Comparison of ENCODE assay signal across 25 cellular contexts in genomic region chr4:5662555-5662954, GRCh38.
"Had no signal": no experiment of that assay in that cellular context is flagged by ENCODE, and none has a peak within 500 bp of the region (broad histone marks: within the 10 kb centered on the region; RNA-seq: fewer than 3 reads in every experiment).

No MANE protein-coding gene starts in this region.

- DNase-seq: Kasumi-1, MG63, NCI-H1092, NCI-H1105 treated with DMSO at 0.1 percent for 48 hours, NCI-H1417 treated with DMSO at 0.1 percent for 48 hours, NCI-H146, NCI-H187, NCI-H2029, NCI-H2081 treated with DMSO at 0.1 percent for 48 hours, NCI-H2171, NCI-H226, NCI-H446, NCI-H510A, NCI-H524 treated with DMSO at 0.1 percent for 48 hours, NCI-H69, NCI-H774, SHP77 treated with DMSO at 0.1 percent for 48 hours had no signal

- ATAC-seq: K562, Right ventricle myocardium inferior, SK-N-SH treated with all-trans-retinoic acid at 6 μM for 48 hours had no signal

- H3K27ac ChIP-seq: HL-60, KMS-11, SJCRH30 had no signal

- H3K36me3 Mint-ChIP-seq: IgD-negative memory B cell had no signal

- H3K9me3 ChIP-seq: MG63 had no signal

- H3K36me3 ChIP-seq: MG63 had no signal

- H3K4me3 Mint-ChIP-seq: IgD-negative memory B cell had no signal

- H3K27ac Mint-ChIP-seq: IgD-negative memory B cell had no signal

- H3K27me3 ChIP-seq: MG63, SJCRH30 had no signal

- H3K4me1 ChIP-seq: SJCRH30 had no signal

- H3K4me3 ChIP-seq: K562, MG63, SJCRH30 had no signal

- H3K27me3 Mint-ChIP-seq: IgD-negative memory B cell had no signal

- FAIRE-seq: HTR-8/SVneo, K562 had no signal
